Comparison of ENCODE assay signal across 10 cellular contexts in genomic region chr1:109766991-109767390, GRCh38. TPM values are rescaled to one million over a fixed set of nuclear protein-coding genes. Genes with fewer than 3 reads are reported as not detected.
"Had no signal": no experiment of that assay in that cellular context is flagged by ENCODE, and none has a peak within 500 bp of the region (broad histone marks: within the 10 kb centered on the region; RNA-seq: fewer than 3 reads in every experiment).

No MANE protein-coding gene starts in this region.

RNA-seq across cellular contexts. Expression of gene EPS8L3, which starts 3.3 kb away (rescaled TPM):
- total RNA-seq: activated CD4-positive, alpha-beta memory T cell treated with anti-CD3 and anti-CD28 coated beads, Interleukin-2, amount 10 ng/mL, durations not matched to agents 7 days and 5 days; activated naive CD4-positive, alpha-beta T cell treated with anti-CD3 and anti-CD28 coated beads, Interleukin-2, amount 50 U/mL, for 72 hours; activated T-cell treated with anti-CD3 and anti-CD28 coated beads, Interleukin-2, amount 50 U/mL, for 4 hours; lung microvascular endothelial cell; naive thymus-derived CD4-positive, alpha-beta T cell; SK-MEL-5; smooth muscle cell; T-helper 2 cell treated with Interferon-gamma antibody and Interleukin-4, amounts not matched to agents 100 ng/mL and 5 ng/mL, for 36 hours; thyroid gland; vagina had no signal
- polyA plus RNA-seq: naive thymus-derived CD4-positive, alpha-beta T cell; smooth muscle cell had no signal

RNA-seq across cellular contexts. Expression of gene GSTM5, which starts 54.9 kb away (rescaled TPM):
- total RNA-seq: activated CD4-positive, alpha-beta memory T cell treated with anti-CD3 and anti-CD28 coated beads, Interleukin-2, amount 10 ng/mL, durations not matched to agents 7 days and 5 days; lung microvascular endothelial cell; SK-MEL-5; smooth muscle cell had no signal
- polyA plus RNA-seq: naive thymus-derived CD4-positive, alpha-beta T cell had no signal
